In genomic region chr3:66809579-66809958, GRCh38 we compare ENCODE assay signal across 26 cellular contexts.
DNase-seq lines count a peak whose midpoint lies in the region; ATAC-seq, FAIRE-seq and TF ChIP-seq lines count a peak whose summit lies in the region.
"Had no signal": no experiment of that assay in that cellular context is flagged by ENCODE, and none has a peak within 500 bp of the region (broad histone marks: within the 10 kb centered on the region; RNA-seq: fewer than 3 reads in every experiment).

No MANE protein-coding gene starts in this region.

- H3K9ac ChIP-seq in K562 (ENCODE audit: insufficient read depth in 1 of 2, low read depth in 2 of 2, low read length in 2 of 2): no peak overlapping the region

- 2% methylated on average over 4 of the region's 4 CpGs for WGBS in K562 (ENCODE audit: insufficient coverage, low coverage, missing lambda C conversion rate)
- 20% methylated on average over 3 of the region's 4 CpGs for WGBS in right lobe of liver (ENCODE audit: insufficient coverage, low coverage, low lambda C conversion rate, missing lambda C conversion rate)
- WGBS in testis, 2 donors: 34 to 37% methylated on average over 4 of the region's 4 CpGs

- H3K9me3 ChIP-seq in K562 (replicated peaks; ENCODE audit: control insufficient read depth, insufficient read depth, low read depth, low read length): no peaks in the 10 kb centered on the region
- no peaks in the 10 kb centered on the region for H3K9me3 ChIP-seq in right lobe of liver
- H3K9me3 ChIP-seq in testis: no peaks in the 10 kb centered on the region
- H3K9me3 ChIP-seq: gastroesophageal sphincter, lower lobe of right lung, uterus had no signal

- no peaks in the 10 kb centered on the region for H3K79me2 ChIP-seq in K562 (ENCODE audit: control insufficient read depth, insufficient read depth, low read length)

- H3K27ac ChIP-seq in K562 (ENCODE audit: extremely low read depth, low read depth, low read length): no peak overlapping the region
- peak overlapping the region; percentile 36 to 73 (median 65) for H3K27ac ChIP-seq in right lobe of liver
- H3K27ac ChIP-seq in testis: no peak overlapping the region
- H3K27ac ChIP-seq: lower lobe of right lung, uterus had no signal

- no peak for TF ChIP-seq EP300 in K562 (IDR thresholded peaks at IDR 0.05; ENCODE audit: low read length)

- no peaks in the 10 kb centered on the region for H3K4me1 ChIP-seq in K562 (replicated peaks in 1 of 2; ENCODE audit: control insufficient read depth in 2 of 2, insufficient read depth in 2 of 2, low read length in 2 of 2)
- peaks cover 0 to 30% (median 5%) of the 10 kb centered on the region in 4 donors for H3K4me1 ChIP-seq in right lobe of liver
- peaks cover 13% of the 10 kb centered on the region for H3K4me1 ChIP-seq in testis
- H3K4me1 ChIP-seq: uterus had no signal

- no peak overlapping the region for H2AFZ ChIP-seq in K562 (ENCODE audit: low read depth, low read length)

- TF ChIP-seq CTCF in K562 (IDR thresholded peaks at IDR 0.05 in 2 of 3, conservative IDR thresholded peaks at IDR 0.05 in 1 of 3; ENCODE audit: insufficient read depth in 2 of 3, low read depth in 1 of 3, low read length in 3 of 3): no peak
- TF ChIP-seq CTCF in right lobe of liver (IDR thresholded peaks at IDR 0.05): no peak
- no peak for TF ChIP-seq CTCF in testis (IDR thresholded peaks at IDR 0.05)

- no peaks in the 10 kb centered on the region for H3K9me1 ChIP-seq in K562 (ENCODE audit: control insufficient read depth, insufficient read depth, low read length)

- CTCF ChIA-PET in K562 (lab: Yijun Ruan, JAX; ENCODE audit: low intra/inter-chr PET ratio): no interaction called here

- ATAC-seq in K562 (no peak), right lobe of liver (peak; percentile 49 to 73 (median 62)), HG02852 (IDR thresholded peaks at IDR 0.05; ENCODE audit: unreplicated experiment) (no peak)
- ATAC-seq: activated T-cell treated with anti-CD3 and anti-CD28 coated beads, Interleukin-2, amount 50 U/mL, for 4 hours; effector memory CD8-positive, alpha-beta T cell; gastroesophageal sphincter; lower lobe of right lung; stimulated activated effector memory CD8-positive, alpha-beta T cell treated with anti-CD3 and anti-CD28 coated beads, Interleukin-12 subunit alpha, Interleukin-12 subunit beta, amount 100 ng/mL, for 72 hours had no signal

- POLR2A ChIA-PET in K562 (lab: Yijun Ruan, JAX): interaction anchor here (0.7 kb wide), 1 partner anchor 464 kb away, joined by 3 read pairs; no protein-coding TSS in a partner anchor

- TF ChIP-seq RAD21 in K562 (CRISPR knock-in tag; conservative IDR thresholded peaks at IDR 0.05 in 1 of 2, IDR thresholded peaks at IDR 0.05 in 1 of 2): no peak

- intact Hi-C loops in K562 (cut with micrococcal nuclease) (no loop called here), right lobe of liver (cut with DNase I) (no loop called here), testis (cut with DNase I; ENCODE audit: low total_unique reads) (no loop called here)

- in situ Hi-C loops in K562 (cut with MboI): no loop called here

- H3K27me3 ChIP-seq in K562 (ENCODE audit: control insufficient read depth in 2 of 2, insufficient read depth in 2 of 2, low read length in 2 of 2): no peaks in the 10 kb centered on the region
- no peaks in the 10 kb centered on the region for H3K27me3 ChIP-seq in right lobe of liver
- no peaks in the 10 kb centered on the region for H3K27me3 ChIP-seq in testis
- H3K27me3 ChIP-seq: gastroesophageal sphincter, uterus had no signal

- no peaks in the 10 kb centered on the region for H3K36me3 ChIP-seq in K562 (ENCODE audit: control insufficient read depth, insufficient read depth, low read length)
- H3K36me3 ChIP-seq in right lobe of liver: no peaks in the 10 kb centered on the region
- H3K36me3 ChIP-seq in testis (ENCODE audit: low read depth, missing control alignments): no peaks in the 10 kb centered on the region
- H3K36me3 ChIP-seq: gastroesophageal sphincter, lower lobe of right lung, uterus had no signal

- H3K4me3 ChIP-seq in K562: no peak overlapping the region
- H3K4me3 ChIP-seq in right lobe of liver: peak overlapping the region in 2 of 3 donors; percentile 14 to 28
- H3K4me3 ChIP-seq in testis: no peak overlapping the region
- H3K4me3 ChIP-seq: gastroesophageal sphincter, lower lobe of right lung, uterus had no signal

- no peaks in the 10 kb centered on the region for H4K20me1 ChIP-seq in K562 (replicated peaks; ENCODE audit: control insufficient read depth, insufficient read depth, low read length)

- no peak overlapping the region for H3K4me2 ChIP-seq in K562 (ENCODE audit: insufficient read depth, low read length)

- peak; percentile 5 for DNase-seq in activated CD4-positive, alpha-beta T cell treated with anti-CD3 and anti-CD28 coated beads for 48 hours
- no peak for DNase-seq in activated CD4-positive, alpha-beta T cell treated with anti-CD3 and anti-CD28 coated beads, Interleukin-2, amount 50 U/mL, for 48 hours
- DNase-seq in K562 (ENCODE audit: extremely low read depth in 1 of 4, low spot score in 3 of 4) (peak; percentile 2 to 22 (median 11)), right lobe of liver (peak in 1 of 3 donors; percentile 47), testis (peak; percentile 48), NCI-H82 treated with DMSO at 0.1 percent for 48 hours (lab: John Stamatoyannopoulos, UW; ENCODE audit: unreplicated experiment) (no peak), NCI-H510A treated with DMSO at 0.1 percent for 48 hours (lab: John Stamatoyannopoulos, UW) (no peak)
- DNase-seq: activated CD8-positive, alpha-beta memory T cell treated with anti-CD3 and anti-CD28 coated beads for 24 hours; activated T-cell treated with anti-CD3 and anti-CD28 coated beads, Interleukin-2, amount 50 U/mL, for 4 hours; CD8-positive, alpha-beta memory T cell; DMS79; effector memory CD8-positive, alpha-beta T cell; H7; islet precursor cell; lower lobe of right lung; NCI-H2029 treated with DMSO at 0.1 percent for 48 hours; NK-92 treated with Interleukin-12 subunit alpha and Interleukin-12 subunit beta, amount 100 ng/mL, for 24 hours; nucleus accumbens; retina; uterus had no signal

- FAIRE-seq in K562 (lab: Jason Lieb, UNC): no peak
- FAIRE-seq: A204.1, colon, RCC 7860 had no signal

- no peak for TF ChIP-seq POLR2A in K562 (conservative IDR thresholded peaks at IDR 0.05)
- no peak for TF ChIP-seq POLR2A in right lobe of liver (IDR thresholded peaks at IDR 0.05)
- TF ChIP-seq POLR2A in testis (IDR thresholded peaks at IDR 0.05): no peak

- no TSS peak for BruUV-seq in K562 (replicated peaks; lab: Mats Ljungman, UMichigan)

TF ChIP-seq in K562, 482 proteins besides CTCF, POLR2A, EP300 and RAD21 (continues in another document):
- no peak for TF ChIP-seq ELF2 (CRISPR knock-in tag; IDR thresholded peaks at IDR 0.05)
- no peak for TF ChIP-seq ZKSCAN3 (CRISPR knock-in tag; IDR thresholded peaks at IDR 0.05)
- no peak for TF ChIP-seq PHB (CRISPR knock-in tag; IDR thresholded peaks at IDR 0.05)
- peak; percentile 67 for TF ChIP-seq USF2 (CRISPR knock-in tag; IDR thresholded peaks at IDR 0.05)
- TF ChIP-seq ZNF699 (CRISPR knock-in tag; IDR thresholded peaks at IDR 0.05; ENCODE audit: insufficient replicate concordance): no peak
- no peak for TF ChIP-seq ZNF311 (CRISPR knock-in tag; IDR thresholded peaks at IDR 0.05)
- TF ChIP-seq KAT2B (IDR thresholded peaks at IDR 0.05; ENCODE audit: low read depth, low read length): no peak
- TF ChIP-seq NFYB (IDR thresholded peaks at IDR 0.05; ENCODE audit: extremely low read depth, insufficient read length): peak; percentile 93
- TF ChIP-seq FOXJ3 (CRISPR knock-in tag; IDR thresholded peaks at IDR 0.05): no peak
- TF ChIP-seq ARID4B (CRISPR knock-in tag; IDR thresholded peaks at IDR 0.05): no peak
- TF ChIP-seq ZNF124 (CRISPR knock-in tag; IDR thresholded peaks at IDR 0.05): no peak
- TF ChIP-seq ILK (tag; IDR thresholded peaks at IDR 0.05; ENCODE audit: borderline replicate concordance, low read depth): no peak

Comparison
In these comparisons a context has a peak if more than half of its experiments do, and no peak if none do; other contexts are left out.
1. DNase-seq: peak in activated CD4-positive, alpha-beta T cell treated with anti-CD3 and anti-CD28 coated beads for 48 hours (single experiment), K562 (4 of 4) and testis (single experiment); none in activated CD4-positive, alpha-beta T cell treated with anti-CD3 and anti-CD28 coated beads, Interleukin-2, amount 50 U/mL, for 48 hours (0 of 2), NCI-H82 treated with DMSO at 0.1 percent for 48 hours (single experiment) and NCI-H510A treated with DMSO at 0.1 percent for 48 hours (single experiment).
2. ATAC-seq: peak in right lobe of liver (4 of 4); none in K562 (single experiment) and HG02852 (single experiment).
3. H3K27ac ChIP-seq: peak in right lobe of liver (3 of 3); none in K562 (single experiment) and testis (0 of 2).
4. H3K4me3 ChIP-seq: peak in right lobe of liver (2 of 3); none in K562 (single experiment) and testis (0 of 2).